7 cellular contexts compared by ENCODE assay signal in the genomic region with DNA sequence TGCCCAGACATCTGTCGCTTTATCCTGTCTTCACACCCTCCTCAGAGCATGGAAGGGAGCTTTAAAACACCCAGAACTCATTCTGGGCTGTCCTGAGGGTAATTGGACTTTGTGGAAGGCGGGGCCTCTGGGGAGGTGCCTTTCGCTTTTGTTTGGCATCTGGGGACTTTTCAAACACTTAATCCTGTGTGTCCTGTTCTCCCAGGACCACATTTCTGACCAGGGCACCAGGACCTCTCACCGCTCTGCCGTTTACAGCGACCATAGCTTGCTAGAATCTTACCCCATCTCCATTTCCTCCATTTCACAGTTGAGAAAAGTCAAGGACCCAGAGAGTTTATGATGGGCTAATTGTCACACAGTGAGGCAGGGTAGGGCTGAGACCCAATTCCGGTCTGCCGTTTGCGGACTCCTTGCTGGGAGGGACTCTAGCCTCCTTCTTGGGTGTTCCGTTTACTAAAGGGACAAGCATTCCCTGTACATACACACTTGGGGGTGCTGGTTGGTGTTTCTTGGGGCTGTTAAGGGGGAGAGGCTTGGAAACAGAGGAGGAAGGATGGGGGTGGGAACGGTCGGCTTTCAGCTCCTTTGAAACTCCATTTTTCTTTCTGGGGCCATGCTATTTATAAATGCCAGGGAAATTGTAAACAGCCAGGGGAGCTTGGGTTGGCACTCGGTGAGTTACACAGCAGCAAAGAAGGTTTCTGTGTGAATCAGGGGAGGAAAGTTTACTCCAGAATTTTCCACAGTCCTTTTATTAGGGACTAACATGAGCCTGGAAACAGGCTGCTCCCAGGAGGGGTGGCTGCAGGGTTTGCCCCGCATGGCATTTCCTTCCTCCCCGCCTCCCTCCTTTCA. TPM values are rescaled to one million over a fixed set of nuclear protein-coding genes. Genes with fewer than 3 reads are reported as not detected.
DNase-seq lines count a peak whose midpoint lies in the region; ATAC-seq and TF ChIP-seq lines count a peak whose summit lies in the region.

No MANE protein-coding gene starts in this region.

- no peaks in the 10 kb centered on the region for H3K36me3 ChIP-seq in PC-3 (ENCODE audit: low read depth, low read length)
- peaks cover 0 to 11% (median 0%) of the 10 kb centered on the region in 3 donors for H3K36me3 ChIP-seq in esophagus squamous epithelium

- H3K79me2 ChIP-seq in PC-3 (ENCODE audit: low read length), result no peaks in the 10 kb centered on the region

- H4K20me1 ChIP-seq in PC-3 (ENCODE audit: low read length), result no peaks in the 10 kb centered on the region

- peak; percentile 28 for DNase-seq in PC-3
- no peak for DNase-seq in esophagus squamous epithelium (lab: John Stamatoyannopoulos, UW)
- no peak for DNase-seq in neural crest cell (ENCODE audit: low read depth, low spot score)

- peaks cover 39% of the 10 kb centered on the region for H3K27me3 Mint-ChIP-seq in neural crest cell (ENCODE audit: low read depth)

- POLR2A ChIA-PET in PC-3 (lab: Charles Lee; ENCODE audit: unreplicated experiment), result interaction anchor here (0.5 kb wide), 1 partner anchor 67 kb away, joined by 3 read pairs; no protein-coding TSS in a partner anchor

- H3K4me1 ChIP-seq in PC-3 (ENCODE audit: insufficient read depth, low read length) (peaks cover 31% of the 10 kb centered on the region), esophagus squamous epithelium (peaks cover 35 to 78% (median 44%) of the 10 kb centered on the region in 3 donors)

- BruUV-seq in PC-3 (replicated peaks; lab: Mats Ljungman, UMichigan), result TSS peak; percentile 22

- peak; percentile 25 for ATAC-seq in GM21723 (IDR thresholded peaks at IDR 0.05; ENCODE audit: unreplicated experiment)
- peak; percentile 28 for ATAC-seq in PC-3
- ATAC-seq in GM19467 (IDR thresholded peaks at IDR 0.05; ENCODE audit: unreplicated experiment), result no peak
- no peak for ATAC-seq in GM18519 (IDR thresholded peaks at IDR 0.05; ENCODE audit: low FRiP score, unreplicated experiment)
- ATAC-seq in HG02798 (IDR thresholded peaks at IDR 0.05; ENCODE audit: poor library complexity, unreplicated experiment), result no peak

- H3K27me3 ChIP-seq in PC-3 (ENCODE audit: low read length), result no peaks in the 10 kb centered on the region
- H3K27me3 ChIP-seq in esophagus squamous epithelium, result no peaks in the 10 kb centered on the region

- CTCF ChIA-PET in PC-3 (lab: Charles Lee), result no interaction called here

- no peaks in the 10 kb centered on the region for H3K9me2 ChIP-seq in PC-3 (replicated peaks; ENCODE audit: low read length)

- H2AFZ ChIP-seq in PC-3 (ENCODE audit: low read length), result peak overlapping the region; percentile 75

- H3K9me3 ChIP-seq in PC-3 (ENCODE audit: low read length) (no peaks in the 10 kb centered on the region), esophagus squamous epithelium (no peaks in the 10 kb centered on the region)

- H3F3A ChIP-seq in PC-3 (ENCODE audit: low read length, unreplicated experiment), result no peaks in the 10 kb centered on the region

- intact Hi-C loops in PC-3 (cut with micrococcal nuclease), result loop anchor here (5.0 kb wide), 1 partner anchor 47 kb away; no protein-coding TSS in a partner anchor
- intact Hi-C loops in esophagus squamous epithelium (cut with DNase I), result loop anchor here (5.0 kb wide), 1 partner anchor 57 kb away; no protein-coding TSS in a partner anchor

- H3K4me3 Mint-ChIP-seq in neural crest cell, result peak overlapping the region; percentile 93

- H3K27ac Mint-ChIP-seq in neural crest cell (ENCODE audit: unreplicated experiment), result peak overlapping the region; percentile 51

- H3K27ac ChIP-seq in PC-3 (ENCODE audit: low read length) (peak overlapping the region; percentile 45), esophagus squamous epithelium (peak overlapping the region; percentile 89 to 98 (median 95))

- no peak for TF ChIP-seq POLR2A in esophagus squamous epithelium (IDR thresholded peaks at IDR 0.05)

- peak overlapping the region; percentile 81 for H3K4me3 ChIP-seq in PC-3 (ENCODE audit: low read length)
- peak overlapping the region; percentile 85 to 99 (median 90) for H3K4me3 ChIP-seq in esophagus squamous epithelium

- H3K36me3 Mint-ChIP-seq in neural crest cell (ENCODE audit: low read depth), result no peaks in the 10 kb centered on the region

- H3K9me3 Mint-ChIP-seq in neural crest cell, result no peaks in the 10 kb centered on the region

- H3K4me1 Mint-ChIP-seq in neural crest cell, result peaks cover 55% of the 10 kb centered on the region

- 21 to 37% methylated on average over 13 to 14 of the region's 15 CpGs for WGBS in esophagus squamous epithelium, 2 donors

- TF ChIP-seq CTCF in PC-3 (conservative IDR thresholded peaks at IDR 0.05; ENCODE audit: low read depth, low read length) (no peak), esophagus squamous epithelium (IDR thresholded peaks at IDR 0.05) (no peak), neural crest cell (conservative IDR thresholded peaks at IDR 0.05) (no peak)

- H3K4me2 ChIP-seq in PC-3 (ENCODE audit: low read length), result peak overlapping the region; percentile 97

- H3K9ac ChIP-seq in PC-3 (ENCODE audit: low read length), result peak overlapping the region; percentile 44

RNA-seq across cellular contexts. Expression of a gene that starts 1.3 kb away (rescaled TPM):
- total RNA-seq in PC-3 (2014; rRNA removed), result 36.5 and 40.3 TPM in 2 replicates
- 1,000 to 10,000 TPM in 2 of 4 donors, 100 to 1,000 TPM in 2; 287 to 1,151 (median 926) TPM for total RNA-seq in esophagus squamous epithelium
- total RNA-seq in neural crest cell, result 77.2 and 84.7 TPM in 2 replicates

Comparison
In these comparisons a context has a peak if more than half of its experiments do, and no peak if none do; other contexts are left out.
1. ATAC-seq: peak in GM21723 (single experiment) and PC-3 (single experiment); none in GM19467 (single experiment), GM18519 (single experiment) and HG02798 (single experiment).